1 cellular context compared by ENCODE assay signal in genomic region chr17:40862985-40863733, GRCh38.
TF ChIP-seq lines count a peak whose summit lies in the region.

No MANE protein-coding gene starts in this region.

TF ChIP-seq in endothelial cell of umbilical vein, 7 proteins besides CTCF, POLR2A, EP300 and RAD21 (continued from another document):
- TF ChIP-seq FOS (IDR thresholded peaks at IDR 0.05; ENCODE audit: borderline replicate concordance, insufficient read depth, low read length) (no peak), JUN (IDR thresholded peaks at IDR 0.05; ENCODE audit: borderline replicate concordance, insufficient read depth, insufficient read length, low read depth) (no peak), EZH2 (IDR thresholded peaks at IDR 0.05; ENCODE audit: borderline replicate concordance, low read depth, low read length, severe bottlenecking) (no peak), GATA2 (IDR thresholded peaks at IDR 0.05; ENCODE audit: insufficient read depth, insufficient read length, low read depth, low read length) (no peak), POLR2AphosphoS5 (IDR thresholded peaks at IDR 0.05; ENCODE audit: insufficient read depth, low read depth, low read length) (no peak)
